Comparison of ENCODE assay signal across 8 cellular contexts in the genomic region with DNA sequence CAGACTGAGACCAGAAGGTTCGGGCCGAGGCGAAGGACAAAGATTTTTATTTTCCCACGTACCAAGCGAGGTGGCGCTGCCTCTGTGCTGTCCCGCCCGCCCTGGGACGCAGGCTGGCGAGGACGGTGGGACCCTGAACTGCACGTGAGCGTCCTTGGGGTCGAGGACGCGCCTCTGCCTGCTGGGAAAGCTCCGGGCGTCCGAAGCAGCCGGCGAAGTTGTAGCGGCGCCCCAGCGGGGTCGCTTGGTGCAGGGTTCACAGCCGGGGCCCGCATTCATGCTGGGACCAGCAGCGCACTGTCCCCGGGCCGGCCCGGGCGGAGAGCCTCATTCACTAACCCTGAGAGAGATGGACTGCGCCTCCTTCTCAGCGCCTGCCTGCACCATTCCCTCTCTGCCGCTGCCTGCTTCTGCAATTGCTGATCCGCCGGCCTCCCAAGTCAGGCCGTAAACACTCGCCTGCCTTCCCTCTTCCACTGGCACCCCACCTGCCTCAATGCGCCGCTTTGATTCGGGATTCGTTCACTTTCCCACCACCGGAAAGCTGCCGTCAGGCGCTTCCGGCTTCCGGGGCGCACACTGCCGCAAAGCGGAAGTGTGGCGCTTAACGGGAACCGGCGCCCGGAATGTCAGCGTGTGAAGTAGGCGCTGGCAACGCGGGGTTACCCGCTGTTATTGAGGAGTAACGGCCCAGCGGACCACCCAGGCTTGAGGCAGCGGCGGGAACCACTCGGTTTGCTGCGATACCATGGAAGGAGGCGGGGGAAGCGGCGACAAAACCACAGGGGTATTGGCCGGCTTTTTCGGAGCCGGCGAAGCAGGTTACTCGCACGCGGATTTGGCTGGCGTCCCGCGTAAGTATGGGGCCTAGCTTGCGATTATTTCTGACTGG. TPM values are rescaled to one million over a fixed set of nuclear protein-coding genes. Genes with fewer than 3 reads are reported as not detected.
A peak's percentile ranks its signal among the peaks of the same experiment; 100 is the strongest.
DNase-seq lines count a peak whose midpoint lies in the region; TF ChIP-seq lines count a peak whose summit lies in the region.
"Not testable (repeated sequence)": the region's sequence is repeated elsewhere in the genome, so short reads cannot be mapped to it uniquely, and the experiment has no call there.

Gene PARG, minus strand, starts transcription at position 581 of the 892 bp plus-strand sequence. Its CDS starts 302 bp downstream, at position 279.
A gene with protein sequence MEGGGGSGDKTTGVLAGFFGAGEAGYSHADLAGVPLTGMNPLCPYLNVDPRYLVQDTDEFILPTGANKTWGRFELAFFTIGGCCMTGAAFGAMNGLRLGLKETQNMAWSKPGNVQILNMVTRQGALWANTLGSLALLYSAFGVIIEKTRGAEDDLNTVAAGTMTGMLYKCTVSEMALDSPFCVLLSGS (plus strand): TSS at position 607 of the 892 bp plus-strand sequence. CDS start 142 bp downstream, at position 749.

- not testable (repeated sequence) for H3K9me2 ChIP-seq in Loucy (replicated peaks; ENCODE audit: low read depth, low read length)

- H3K9ac ChIP-seq in ES-I3 (ENCODE audit: low read depth, low read length) = peak within 1 kb of the TSS; percentile 83
- peak within 1 kb of the TSS; percentile 92 for H3K9ac ChIP-seq in Loucy (ENCODE audit: low read depth, low read length, poor library complexity, severe bottlenecking)

- peak within 1 kb of the TSS; percentile 83 for H2AFZ ChIP-seq in Loucy (ENCODE audit: low read length)

- H3F3A ChIP-seq in Loucy (ENCODE audit: low read depth) = not testable (repeated sequence)

- DNase-seq in H7 = peak; percentile 62
- peak; percentile 70 to 78 for DNase-seq in SJCRH30
- DNase-seq in activated effector memory CD4-positive, alpha-beta T cell treated with anti-CD3 and anti-CD28 coated beads, Interleukin-2, amount 50 U/mL, for 16 hours = peak; percentile 94
- DNase-seq in fibroblast of the aortic adventitia (ENCODE audit: low read depth) = peak; percentile 73
- DNase-seq in stimulated activated naive CD4-positive, alpha-beta T cell (lab: John Stamatoyannopoulos, UW) = peak; percentile 71 to 85 (median 76)

- 0 out of 2 replicates have a peak, but pooled peaks have one; percentile 13 for TF ChIP-seq CTCF in Loucy (conservative IDR thresholded peaks at IDR 0.05; ENCODE audit: low read length)
- not testable (repeated sequence) for TF ChIP-seq CTCF in fibroblast of the aortic adventitia (IDR thresholded peaks at IDR 0.05; ENCODE audit: insufficient read depth, low read length)
- TF ChIP-seq CTCF in nephron (IDR thresholded peaks at IDR 0.05; ENCODE audit: unreplicated experiment in 3 of 3) = peak in 1 of 3 experiments; percentile 12

- H3K36me3 ChIP-seq in ES-I3 (ENCODE audit: insufficient read depth, low read length); H7 (replicated peaks; ENCODE audit: control insufficient read depth, insufficient read depth, low read length); Loucy (ENCODE audit: insufficient read depth, low read length); SJCRH30: not testable (repeated sequence)

- not testable (repeated sequence) for H3K27me3 Mint-ChIP-seq in nephron (ENCODE audit: low read depth)

- H3K4me2 ChIP-seq in Loucy (ENCODE audit: low read depth, low read length, poor library complexity, severe bottlenecking) = peak within 1 kb of the TSS; percentile 98

- not testable (repeated sequence) for H3K4me1 ChIP-seq in ES-I3 (ENCODE audit: insufficient read depth, low read length); Loucy (ENCODE audit: insufficient read depth, low read length, poor library complexity, severe bottlenecking); SJCRH30

- H4K20me1 ChIP-seq in Loucy (ENCODE audit: insufficient read depth, low read length, poor library complexity, severe bottlenecking) = not testable (repeated sequence)

- H3K4me3 Mint-ChIP-seq in nephron = peak within 1 kb of the TSS; percentile 99 to 100 (median 100)

- peak within 1 kb of the TSS; percentile 65 for H3K27ac ChIP-seq in SJCRH30

- peaks cover 52% of the 10 kb centered on the region for H3K79me2 ChIP-seq in Loucy (ENCODE audit: insufficient read depth, low read length)

- H3K9me3 Mint-ChIP-seq in nephron = not testable (repeated sequence)

- H3K36me3 Mint-ChIP-seq in nephron (ENCODE audit: low read depth) = not testable (repeated sequence)

- not testable (repeated sequence) for H3K27me3 ChIP-seq in H7 (ENCODE audit: control insufficient read depth, insufficient read depth, low read length); Loucy (ENCODE audit: insufficient read depth, low read length, poor library complexity, severe bottlenecking); SJCRH30

- peak within 1 kb of the TSS; percentile 74 for H3K4me3 ChIP-seq in H7 (ENCODE audit: insufficient read depth, low read depth, low read length)
- H3K4me3 ChIP-seq in Loucy (ENCODE audit: low read length, poor library complexity, severe bottlenecking) = peak within 1 kb of the TSS; percentile 96
- H3K4me3 ChIP-seq in SJCRH30 = peak within 1 kb of the TSS; percentile 86
- peak within 1 kb of the TSS; percentile 80 for H3K4me3 ChIP-seq in fibroblast of the aortic adventitia (ENCODE audit: low read depth, low read length)

- not testable (repeated sequence) for H3K9me3 ChIP-seq in ES-I3 (ENCODE audit: control insufficient read depth, insufficient read depth, low read length); Loucy (ENCODE audit: insufficient read depth, low read depth, low read length); SJCRH30 (replicated peaks)

- H3K4me1 Mint-ChIP-seq in nephron = peaks cover 31% of the 10 kb centered on the region

- H3K27ac Mint-ChIP-seq in nephron = peak within 1 kb of the TSS; percentile 93 to 98 (median 97)

RNA-seq across cellular contexts. Expression of gene PARG, which starts in this region (rescaled TPM):
- 32.1 and 38.7 TPM in 2 replicates for total RNA-seq in H7 (2014; rRNA removed; shearing (Covaris generic))
- 24.0 and 25.6 TPM in 2 replicates for total RNA-seq in SJCRH30 (2014; rRNA removed; shearing (Covaris generic))
- total RNA-seq in fibroblast of the aortic adventitia (ENCODE audit: low replicate concordance) = 16.0 and 33.3 TPM in 2 replicates

RNA-seq across cellular contexts. Expression of the second gene that starts in this region (rescaled TPM):
- 7.8 and 10.9 TPM in 2 replicates for total RNA-seq in H7 (2014; rRNA removed; shearing (Covaris generic))
- total RNA-seq in SJCRH30 (2014; rRNA removed; shearing (Covaris generic)) = 12.5 and 14.7 TPM in 2 replicates
- total RNA-seq in fibroblast of the aortic adventitia (ENCODE audit: low replicate concordance) = 15.8 and 17.2 TPM in 2 replicates

Comparison
In these comparisons a context has a peak if more than half of its experiments do, and no peak if none do; other contexts are left out.
1. Peak in every context shown above with its lines: DNase-seq, H3K4me3 ChIP-seq and H3K27ac ChIP-seq.